Comparison of ENCODE assay signal across 1 cellular context in genomic region chr12:630656-631632, GRCh38.
TF ChIP-seq lines count a peak whose summit lies in the region.

No MANE protein-coding gene starts in this region.

TF ChIP-seq in GM12878, 131 proteins besides CTCF, POLR2A, EP300 and RAD21 (continued from another document):
- TF ChIP-seq CUX1 (IDR thresholded peaks at IDR 0.05; ENCODE audit: insufficient replicate concordance, low read depth, low read length) (no peak), PAX5 (IDR thresholded peaks at IDR 0.05; ENCODE audit: borderline replicate concordance, low read depth, low read length) (0 out of 2 replicates have a peak, but pooled peaks have one; percentile 6), ZNF384 (IDR thresholded peaks at IDR 0.05; ENCODE audit: borderline replicate concordance, low read depth, low read length) (no peak), TAF1 (IDR thresholded peaks at IDR 0.05; ENCODE audit: borderline replicate concordance, low read depth, low read length) (peak; percentile 56; the same call in 1 of the 2 replicates), BHLHE40 (IDR thresholded peaks at IDR 0.05; ENCODE audit: borderline replicate concordance in 1 of 2, low read depth in 2 of 2, low read length in 1 of 2) (peak; percentile 61 to 82; a peak in 3 of 4 replicates), RB1 (IDR thresholded peaks at IDR 0.05; ENCODE audit: borderline replicate concordance) (0 out of 2 replicates have a peak, but pooled peaks have one; percentile 21), ZNF217 (IDR thresholded peaks at IDR 0.05) (0 out of 2 replicates have a peak, but pooled peaks have one; percentile 7), TCF3 (IDR thresholded peaks at IDR 0.05; ENCODE audit: borderline replicate concordance, insufficient read depth, low read depth, low read length) (0 out of 2 replicates have a peak, but pooled peaks have one; percentile 58), NRF1 (conservative IDR thresholded peaks at IDR 0.05; ENCODE audit: low read depth, low read length) (peak; percentile 46), YY1 (IDR thresholded peaks at IDR 0.05; ENCODE audit: low read depth, low read length) (peak; percentile 80), SUPT20H (IDR thresholded peaks at IDR 0.05; ENCODE audit: borderline replicate concordance, control insufficient read depth, low read depth, low read length) (no peak), CREM (IDR thresholded peaks at IDR 0.05; ENCODE audit: low read depth) (peak; percentile 43; the same call in 1 of the 2 replicates), CBFB (IDR thresholded peaks at IDR 0.05; ENCODE audit: low read depth) (peak; percentile 47), PML (IDR thresholded peaks at IDR 0.05; ENCODE audit: low read length) (peak; percentile 56; the same call in 1 of the 2 replicates), NR2F1 (conservative IDR thresholded peaks at IDR 0.05) (0 out of 2 replicates have a peak, but pooled peaks have one; percentile 23), SMAD1 (IDR thresholded peaks at IDR 0.05; ENCODE audit: low read depth, partially characterized antibody) (peak; percentile 0), IKZF1 (conservative IDR thresholded peaks at IDR 0.05) (peak; percentile 66), POU2F2 (IDR thresholded peaks at IDR 0.05; ENCODE audit: borderline replicate concordance, low read depth, low read length) (peak; percentile 83; the same call in 1 of the 3 replicates), SMAD5 (IDR thresholded peaks at IDR 0.05; ENCODE audit: low read depth) (peak; percentile 81; the same call in 1 of the 2 replicates), SPI1 (IDR thresholded peaks at IDR 0.05; ENCODE audit: borderline replicate concordance, insufficient read depth, low read depth, low read length) (0 out of 2 replicates have a peak, but pooled peaks have one; percentile 33), MEF2A (IDR thresholded peaks at IDR 0.05; ENCODE audit: insufficient read depth, low read depth, low read length) (0 out of 2 replicates have a peak, but pooled peaks have one; percentile 38), PKNOX1 (IDR thresholded peaks at IDR 0.05) (no peak), EED (IDR thresholded peaks at IDR 0.05; ENCODE audit: low read depth) (peak; percentile 20; the same call in 1 of the 2 replicates), MYC (IDR thresholded peaks at IDR 0.05; ENCODE audit: insufficient read depth, insufficient read length, insufficient replicate concordance, low read length, severe bottlenecking) (no peak), LARP7 (IDR thresholded peaks at IDR 0.05) (peak; percentile 42; the same call in 1 of the 2 replicates), POLR2AphosphoS5 (IDR thresholded peaks at IDR 0.05; ENCODE audit: low read length) (peak; percentile 69; the same call in 1 of the 2 replicates), RUNX3 (IDR thresholded peaks at IDR 0.05; ENCODE audit: low read length) (peak; percentile 53; the same call in 1 of the 2 replicates), DPF2 (IDR thresholded peaks at IDR 0.05) (peak; percentile 57), HDAC6 (IDR thresholded peaks at IDR 0.05; ENCODE audit: unreplicated experiment) (no peak), ZBTB33 (IDR thresholded peaks at IDR 0.05) (peak; percentile 30; the same call in 1 of the 2 replicates), NBN (IDR thresholded peaks at IDR 0.05) (0 out of 2 replicates have a peak, but pooled peaks have one; percentile 48), SRF (IDR thresholded peaks at IDR 0.05; ENCODE audit: low read depth in 2 of 2, low read length in 2 of 2) (0 out of 4 replicates have a peak, but pooled peaks of 1 of the 2 experiments have one; percentile 22), RELA (IDR thresholded peaks at IDR 0.05; ENCODE audit: borderline replicate concordance, partially characterized antibody) (no peak), ZNF207 (IDR thresholded peaks at IDR 0.05; ENCODE audit: borderline replicate concordance) (peak; percentile 25; the same call in 1 of the 2 replicates)
- TF ChIP-seq, protein P1, sequence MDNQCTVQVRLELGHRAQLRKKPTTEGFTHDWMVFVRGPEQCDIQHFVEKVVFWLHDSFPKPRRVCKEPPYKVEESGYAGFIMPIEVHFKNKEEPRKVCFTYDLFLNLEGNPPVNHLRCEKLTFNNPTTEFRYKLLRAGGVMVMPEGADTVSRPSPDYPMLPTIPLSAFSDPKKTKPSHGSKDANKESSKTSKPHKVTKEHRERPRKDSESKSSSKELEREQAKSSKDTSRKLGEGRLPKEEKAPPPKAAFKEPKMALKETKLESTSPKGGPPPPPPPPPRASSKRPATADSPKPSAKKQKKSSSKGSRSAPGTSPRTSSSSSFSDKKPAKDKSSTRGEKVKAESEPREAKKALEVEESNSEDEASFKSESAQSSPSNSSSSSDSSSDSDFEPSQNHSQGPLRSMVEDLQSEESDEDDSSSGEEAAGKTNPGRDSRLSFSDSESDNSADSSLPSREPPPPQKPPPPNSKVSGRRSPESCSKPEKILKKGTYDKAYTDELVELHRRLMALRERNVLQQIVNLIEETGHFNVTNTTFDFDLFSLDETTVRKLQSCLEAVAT (IDR thresholded peaks at IDR 0.05), result peak; percentile 95
TF ChIP-seq in GM12878: peak in this region for 30.
